ENCODE assay signal across 25 cellular contexts in the genomic region with DNA sequence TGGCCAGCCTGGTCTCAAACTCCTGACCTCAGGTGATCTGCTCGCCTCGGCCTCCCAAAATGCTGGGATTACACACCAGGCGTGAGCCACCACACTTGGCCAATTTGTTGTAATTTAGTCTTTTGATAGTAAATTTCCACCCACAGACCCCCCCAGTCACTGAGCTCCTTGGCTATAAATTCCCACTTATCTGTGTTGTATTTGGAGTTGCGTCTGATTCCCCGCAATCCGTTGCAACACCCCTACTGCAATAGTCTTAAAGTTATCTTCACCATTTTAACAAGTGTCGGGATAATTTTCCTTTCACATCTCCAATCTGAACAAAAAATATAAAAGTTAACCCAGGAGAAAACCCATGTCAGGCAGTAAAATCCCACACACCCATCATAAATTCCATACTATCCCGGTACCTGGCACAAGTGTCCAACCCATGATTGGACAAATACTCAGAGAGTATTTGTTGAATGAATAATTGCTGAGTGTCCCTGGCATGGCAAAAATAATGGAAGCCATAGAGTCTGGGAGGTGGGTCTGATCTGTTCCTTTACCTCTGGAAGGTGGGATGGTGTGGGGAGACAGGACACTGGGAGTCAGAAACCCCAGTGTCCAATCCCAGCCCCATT. TPM values are rescaled to one million over a fixed set of nuclear protein-coding genes. Genes with fewer than 3 reads are reported as not detected.
A peak's percentile ranks its signal among the peaks of the same experiment; 100 is the strongest.
DNase-seq lines count a peak whose midpoint lies in the region; ATAC-seq and TF ChIP-seq lines count a peak whose summit lies in the region.
"Had no signal": no experiment of that assay in that cellular context is flagged by ENCODE, and none has a peak within 500 bp of the region (broad histone marks: within the 10 kb centered on the region; RNA-seq: fewer than 3 reads in every experiment).

No MANE protein-coding gene starts in this region.

- DNase-seq in colonic mucosa (peak; percentile 38), omental fat pad (ENCODE audit: low spot score) (no peak), uterus (peak in 1 of 2 donors; percentile 23), vagina (ENCODE audit: extremely low spot score in 2 of 2) (no peak)
- DNase-seq: AML-193; Caco-2; CD8-positive, alpha-beta T cell; HCEC 1CT; MG63; NCI-H1105 treated with DMSO at 0.1 percent for 48 hours; NCI-H146; NCI-H1930; NCI-H2107; NCI-H446; NCI-H524 treated with DMSO at 0.1 percent for 48 hours; NCI-H774; SK-N-SH had no signal

- H3K36me3 ChIP-seq in HEK293 (ENCODE audit: control insufficient read depth in 2 of 2, insufficient read depth in 1 of 2, low read length in 2 of 2): no peaks in the 10 kb centered on the region
- H3K36me3 ChIP-seq in colonic mucosa: no peaks in the 10 kb centered on the region
- no peaks in the 10 kb centered on the region for H3K36me3 ChIP-seq in uterus
- H3K36me3 ChIP-seq in vagina: no peaks in the 10 kb centered on the region
- H3K36me3 ChIP-seq: MG63 had no signal

- intact Hi-C loops in colonic mucosa (cut with DNase I): no loop called here
- intact Hi-C loops in uterus (cut with DNase I; ENCODE audit: low total_unique reads): no loop called here
- intact Hi-C loops in vagina (cut with DNase I): no loop called here

- CTCF ChIA-PET in HEK293 (lab: Yijun Ruan, JAX): no interaction called here

- H3K27me3 ChIP-seq in colonic mucosa: no peaks in the 10 kb centered on the region
- no peaks in the 10 kb centered on the region for H3K27me3 ChIP-seq in uterus
- H3K27me3 ChIP-seq in vagina: no peaks in the 10 kb centered on the region
- H3K27me3 ChIP-seq: MG63 had no signal

- no peak for TF ChIP-seq POLR2A in uterus (IDR thresholded peaks at IDR 0.05)
- no peak for TF ChIP-seq POLR2A in vagina (IDR thresholded peaks at IDR 0.05)

- H3K27ac ChIP-seq in HEK293 (ENCODE audit: extremely low read depth, low read depth, low read length): no peak overlapping the region
- H3K27ac ChIP-seq in colonic mucosa: no peak overlapping the region
- peak overlapping the region; percentile 37 to 76 for H3K27ac ChIP-seq in uterus
- H3K27ac ChIP-seq in vagina: no peak overlapping the region
- H3K27ac ChIP-seq: A549, C4-2B had no signal

- no peaks in the 10 kb centered on the region for H3K9me3 ChIP-seq in HEK293 (ENCODE audit: control insufficient read depth, insufficient read depth, low read depth, low read length)
- H3K9me3 ChIP-seq in colonic mucosa: no peaks in the 10 kb centered on the region
- no peaks in the 10 kb centered on the region for H3K9me3 ChIP-seq in uterus
- H3K9me3 ChIP-seq in vagina: no peaks in the 10 kb centered on the region
- H3K9me3 ChIP-seq: A549, Caco-2, MG63, SK-N-SH had no signal

- H3K9ac ChIP-seq in colonic mucosa (ENCODE audit: low read depth in 2 of 2, low read length in 2 of 2): no peak overlapping the region
- H3K9ac ChIP-seq: SK-N-SH had no signal

- TF ChIP-seq CTCF in HEK293 (tag by site-specific recombination; IDR thresholded peaks at IDR 0.05) (no peak), colonic mucosa (IDR thresholded peaks at IDR 0.05) (no peak), omental fat pad (IDR thresholded peaks at IDR 0.05) (no peak), uterus (IDR thresholded peaks at IDR 0.05) (no peak), vagina (IDR thresholded peaks at IDR 0.05) (no peak)

- H3K4me3 ChIP-seq in HEK293 (ENCODE audit: low read depth, low read length): no peak overlapping the region
- H3K4me3 ChIP-seq in colonic mucosa: no peak overlapping the region
- no peak overlapping the region for H3K4me3 ChIP-seq in uterus
- H3K4me3 ChIP-seq in vagina: no peak overlapping the region
- H3K4me3 ChIP-seq: A549, MG63 had no signal

- H3K4me1 ChIP-seq in HEK293 (ENCODE audit: control insufficient read depth, insufficient read depth, low read length) (no peaks in the 10 kb centered on the region), colonic mucosa (peaks cover 5% of the 10 kb centered on the region), uterus (peaks cover 0 to 4% of the 10 kb centered on the region in 2 donors), vagina (no peaks in the 10 kb centered on the region)
- H3K4me1 ChIP-seq: Caco-2 had no signal

- peak; percentile 62 for ATAC-seq in omental fat pad (ENCODE audit: low FRiP score)
- ATAC-seq in GM21360 (IDR thresholded peaks at IDR 0.05; ENCODE audit: unreplicated experiment): no peak
- no peak for ATAC-seq in HG02759 (IDR thresholded peaks at IDR 0.05; ENCODE audit: unreplicated experiment)
- ATAC-seq: A549; CD8-positive, alpha-beta T cell; HepG2 had no signal

- POLR2A ChIA-PET in HEK293 (lab: Yijun Ruan, JAX): no interaction called here

TF ChIP-seq in HEK293, 187 proteins besides CTCF, POLR2A, EP300 and RAD21:
- no peak for TF ChIP-seq GLIS1 (tag by site-specific recombination; IDR thresholded peaks at IDR 0.05)
- peak; percentile 33; the same call in 1 of the 2 replicates for TF ChIP-seq EGR2 (tag by site-specific recombination; IDR thresholded peaks at IDR 0.05; ENCODE audit: low read depth)

RNA-seq across cellular contexts. Expression of a gene that starts 9.3 kb away (rescaled TPM):
- under 1 TPM; 0.12 to 0.13 TPM for total RNA-seq in colonic mucosa
- total RNA-seq in omental fat pad: under 1 TPM in 2 of 4 donors, not detected in 2; 0.06 to 0.09 TPM
- under 1 TPM in 1 of 4 donors, not detected in 3; 0.14 TPM for total RNA-seq in uterus
- total RNA-seq in vagina: not detected
- total RNA-seq: Caco-2, H1, HepG2, HT1080 had no signal

RNA-seq across cellular contexts. Expression of a gene that starts 37.2 kb away (rescaled TPM):
- total RNA-seq in colonic mucosa (100 to 1,000 TPM; 152 to 170 TPM), omental fat pad (100 to 1,000 TPM; 139 to 173 (median 153) TPM), uterus (100 to 1,000 TPM in 3 of 4 donors, 10 to 100 TPM in 1; 44.8 to 187 (median 122) TPM), vagina (92.8 TPM)

RNA-seq across cellular contexts. Expression of a gene that starts 54.3 kb away (rescaled TPM):
- total RNA-seq in colonic mucosa: 100 to 1,000 TPM in 1 of 2 donors, 10 to 100 TPM in 1; 70.1 to 165 TPM
- total RNA-seq in omental fat pad: 10 to 100 TPM; 31.7 to 49.5 (median 45.7) TPM
- total RNA-seq in uterus: 10 to 100 TPM in 3 of 4 donors, 1 to 10 TPM in 1; 1.8 to 50.0 (median 23.0) TPM
- 10.6 TPM for total RNA-seq in vagina

RNA-seq across cellular contexts. Expression of a gene that starts 57.7 kb away (rescaled TPM):
- total RNA-seq in colonic mucosa: 100 to 1,000 TPM in 1 of 2 donors, 10 to 100 TPM in 1; 76.8 to 115 TPM
- total RNA-seq in omental fat pad: 100 to 1,000 TPM; 101 to 152 (median 120) TPM
- 100 to 1,000 TPM; 105 to 198 (median 162) TPM for total RNA-seq in uterus
- total RNA-seq in vagina: 72.4 TPM

Comparison
In these comparisons a context has a peak if more than half of its experiments do, and no peak if none do; other contexts are left out.
1. H3K27ac ChIP-seq: peak in uterus (2 of 2); none in HEK293 (single experiment), colonic mucosa (single experiment) and vagina (single experiment).